9 cellular contexts compared by ENCODE assay signal in genomic region chr16:26749072-26749471, GRCh38.
"Had no signal": no experiment of that assay in that cellular context is flagged by ENCODE, and none has a peak within 500 bp of the region (broad histone marks: within the 10 kb centered on the region; RNA-seq: fewer than 3 reads in every experiment).

No MANE protein-coding gene starts in this region.

- H3K4me3 ChIP-seq: GM23248, GM23338, HAP-1 had no signal

- H3K27ac ChIP-seq: GM23248 had no signal

- DNase-seq: GM23248, GOT3, H7, H9, HCEC 1CT, HFFc6 had no signal

- H3K4me1 ChIP-seq: HAP-1 had no signal

- H3K9me3 ChIP-seq: HAP-1 had no signal

- ATAC-seq: GM23338, HCT116 had no signal

- H3K36me3 ChIP-seq: HAP-1 had no signal
